Comparison of ENCODE assay signal across 1 cellular context in genomic region chr18:24368749-24369148, GRCh38.
TF ChIP-seq lines count a peak whose summit lies in the region.

No MANE protein-coding gene starts in this region.

TF ChIP-seq in HepG2, 621 proteins besides CTCF, POLR2A, EP300 and RAD21:
- TF ChIP-seq ZNF530 (CRISPR knock-in tag; IDR thresholded peaks at IDR 0.05; ENCODE audit: low read depth) (no peak), HMGA1 (CRISPR knock-in tag; conservative IDR thresholded peaks at IDR 0.05) (no peak), ZMYM4 (CRISPR knock-in tag; IDR thresholded peaks at IDR 0.05) (no peak), TCF12 (IDR thresholded peaks at IDR 0.05) (no peak), TCF12 (CRISPR knock-in tag; IDR thresholded peaks at IDR 0.05) (no peak), ZC3H13 (CRISPR knock-in tag; IDR thresholded peaks at IDR 0.05) (no peak), ZNF747 (CRISPR knock-in tag; IDR thresholded peaks at IDR 0.05; ENCODE audit: borderline replicate concordance) (no peak), RFXANK (CRISPR knock-in tag; IDR thresholded peaks at IDR 0.05) (no peak)
